In the genomic region with DNA sequence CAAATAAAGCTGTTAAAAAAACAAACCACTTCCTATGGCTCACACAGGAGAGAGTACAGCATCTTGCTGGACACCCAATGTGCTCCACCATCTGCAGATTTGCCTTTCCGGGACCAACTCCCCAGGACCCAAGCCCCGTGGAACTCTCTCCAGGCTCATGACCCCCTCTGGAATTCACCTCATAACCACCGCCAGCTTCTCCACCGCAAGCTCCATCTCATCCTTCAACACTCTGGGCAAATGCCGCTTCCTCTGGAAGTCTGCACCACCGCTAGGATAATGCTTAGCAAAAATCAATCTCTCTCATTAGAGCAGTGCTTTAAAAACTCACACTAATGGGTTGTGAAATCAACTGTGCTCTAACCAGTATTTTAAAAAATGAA, we compare ENCODE assay signal across 17 cellular contexts.
DNase-seq lines count a peak whose midpoint lies in the region; ATAC-seq and TF ChIP-seq lines count a peak whose summit lies in the region.
"Had no signal": no experiment of that assay in that cellular context is flagged by ENCODE, and none has a peak within 500 bp of the region (broad histone marks: within the 10 kb centered on the region; RNA-seq: fewer than 3 reads in every experiment).

No MANE protein-coding gene starts in this region.

- H3K4me3 Mint-ChIP-seq in neural crest cell (no peak overlapping the region), type B pancreatic cell (no peak overlapping the region)
- H3K4me3 Mint-ChIP-seq in natural killer cell treated with Interleukin-12 subunit alpha and Interleukin-12 subunit beta and Interleukin-15 and Interleukin-18, amount 100 ng/mL, for 72 hours: no peak overlapping the region
- H3K4me3 Mint-ChIP-seq: CD8-positive, alpha-beta T cell had no signal

- H3K36me3 Mint-ChIP-seq in neural crest cell (ENCODE audit: low read depth) (no peaks in the 10 kb centered on the region), type B pancreatic cell (no peaks in the 10 kb centered on the region)
- no peaks in the 10 kb centered on the region for H3K36me3 Mint-ChIP-seq in natural killer cell treated with Interleukin-12 subunit alpha and Interleukin-12 subunit beta and Interleukin-15 and Interleukin-18, amount 100 ng/mL, for 72 hours
- H3K36me3 Mint-ChIP-seq: CD8-positive, alpha-beta T cell had no signal

- H3K9me3 Mint-ChIP-seq in neural crest cell: peaks cover 3% of the 10 kb centered on the region
- no peaks in the 10 kb centered on the region for H3K9me3 Mint-ChIP-seq in type B pancreatic cell
- no peaks in the 10 kb centered on the region for H3K9me3 Mint-ChIP-seq in natural killer cell treated with Interleukin-12 subunit alpha and Interleukin-12 subunit beta and Interleukin-15 and Interleukin-18, amount 100 ng/mL, for 72 hours
- H3K9me3 Mint-ChIP-seq: CD8-positive, alpha-beta T cell had no signal

- peaks cover 14% of the 10 kb centered on the region for H3K4me1 Mint-ChIP-seq in neural crest cell
- peaks cover 28% of the 10 kb centered on the region for H3K4me1 Mint-ChIP-seq in type B pancreatic cell (ENCODE audit: unreplicated experiment)
- H3K4me1 Mint-ChIP-seq in natural killer cell treated with Interleukin-12 subunit alpha and Interleukin-12 subunit beta and Interleukin-15 and Interleukin-18, amount 100 ng/mL, for 72 hours (ENCODE audit: low read depth in 2 of 2): no peaks in the 10 kb centered on the region

- TF ChIP-seq CTCF in neural crest cell (conservative IDR thresholded peaks at IDR 0.05): no peak
- TF ChIP-seq CTCF in type B pancreatic cell (conservative IDR thresholded peaks at IDR 0.05): no peak

- no peak for ATAC-seq in natural killer cell treated with Interleukin-12 subunit alpha and Interleukin-12 subunit beta and Interleukin-15 and Interleukin-18, amount 100 ng/mL, for 72 hours
- ATAC-seq: CD8-positive, alpha-beta T cell; HCT116 had no signal

- peak overlapping the region; percentile 29 for H3K27ac Mint-ChIP-seq in neural crest cell (ENCODE audit: unreplicated experiment)
- no peak overlapping the region for H3K27ac Mint-ChIP-seq in type B pancreatic cell
- no peak overlapping the region for H3K27ac Mint-ChIP-seq in natural killer cell treated with Interleukin-12 subunit alpha and Interleukin-12 subunit beta and Interleukin-15 and Interleukin-18, amount 100 ng/mL, for 72 hours
- H3K27ac Mint-ChIP-seq: CD8-positive, alpha-beta T cell had no signal

- peak; percentile 17 for DNase-seq in activated effector memory CD4-positive, alpha-beta T cell treated with anti-CD3 and anti-CD28 coated beads, Interleukin-2, amount 50 U/mL, for 16 hours
- no peak for DNase-seq in activated effector memory CD4-positive, alpha-beta T cell treated with Interleukin-2 at 50 U/mL for 16 hours
- DNase-seq in ecto neural progenitor cell (ENCODE audit: low spot score) (peak; percentile 13), neural crest cell (ENCODE audit: low read depth, low spot score) (no peak), type B pancreatic cell (ENCODE audit: extremely low spot score, unreplicated experiment) (peak; percentile 48), SHP77 (lab: John Stamatoyannopoulos, UW) (no peak), HPDE6-E6E7 (ENCODE audit: extremely low spot score) (no peak)
- no peak for DNase-seq in natural killer cell treated with Interleukin-12 subunit alpha and Interleukin-12 subunit beta and Interleukin-15 and Interleukin-18, amount 100 ng/mL, for 72 hours (ENCODE audit: low spot score)
- DNase-seq: 8988T; CD8-positive, alpha-beta T cell; COR-L47; DMS153; DMS79 treated with DMSO at 0.1 percent for 48 hours; GF-D8; GM23248; IMR-90 had no signal

- no peaks in the 10 kb centered on the region for H3K27me3 Mint-ChIP-seq in neural crest cell (ENCODE audit: low read depth)
- H3K27me3 Mint-ChIP-seq in type B pancreatic cell: no peaks in the 10 kb centered on the region
- peaks cover 0 to 3% of the 10 kb centered on the region in 2 donors for H3K27me3 Mint-ChIP-seq in natural killer cell treated with Interleukin-12 subunit alpha and Interleukin-12 subunit beta and Interleukin-15 and Interleukin-18, amount 100 ng/mL, for 72 hours

Comparison
In these comparisons a context has a peak if more than half of its experiments do, and no peak if none do; other contexts are left out.
1. DNase-seq: peak in activated effector memory CD4-positive, alpha-beta T cell treated with anti-CD3 and anti-CD28 coated beads, Interleukin-2, amount 50 U/mL, for 16 hours (single experiment), ecto neural progenitor cell (single experiment) and type B pancreatic cell (single experiment); none in activated effector memory CD4-positive, alpha-beta T cell treated with Interleukin-2 at 50 U/mL for 16 hours (single experiment), neural crest cell (single experiment), SHP77 (0 of 2), natural killer cell treated with Interleukin-12 subunit alpha and Interleukin-12 subunit beta and Interleukin-15 and Interleukin-18, amount 100 ng/mL, for 72 hours (single experiment) and HPDE6-E6E7 (single experiment).